9 cellular contexts compared by ENCODE assay signal in the genomic region with DNA sequence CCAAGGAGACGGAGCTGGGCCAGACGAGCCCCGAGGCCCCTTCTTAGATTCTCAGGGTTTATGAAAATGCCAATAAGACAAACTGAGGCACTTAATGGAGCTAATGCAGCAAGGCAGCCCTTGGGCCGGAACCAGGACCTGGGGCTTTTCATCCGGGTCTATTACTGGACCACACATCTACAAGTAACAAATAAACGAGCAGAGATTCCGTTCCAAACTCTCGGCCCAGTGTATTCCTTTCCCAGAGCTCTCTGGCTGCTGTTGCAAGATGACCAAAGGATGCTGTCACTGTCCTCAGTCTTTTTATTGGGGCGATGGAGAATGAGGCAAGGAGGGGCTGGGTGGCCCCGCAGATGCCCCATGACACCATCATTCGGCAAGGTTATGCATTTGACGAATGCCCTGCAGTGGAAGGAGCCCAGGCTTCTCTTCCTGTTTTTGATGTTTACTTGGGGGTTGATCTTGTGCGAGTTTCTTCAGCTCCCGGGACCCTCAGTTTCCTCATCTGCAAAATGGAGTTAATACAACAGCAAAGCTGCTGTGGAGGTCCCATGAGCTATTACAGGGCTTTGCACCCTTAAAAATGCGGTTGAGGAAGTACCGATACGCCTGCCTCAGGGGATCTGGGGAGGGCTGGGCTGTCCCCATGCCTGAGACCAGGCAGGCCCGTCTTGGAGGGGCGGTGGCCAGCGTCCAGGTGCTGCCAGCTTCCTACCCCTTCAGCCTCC. TPM values are rescaled to one million over a fixed set of nuclear protein-coding genes. Genes with fewer than 3 reads are reported as not detected.
DNase-seq lines count a peak whose midpoint lies in the region; ATAC-seq and TF ChIP-seq lines count a peak whose summit lies in the region.
"Had no signal": no experiment of that assay in that cellular context is flagged by ENCODE, and none has a peak within 500 bp of the region (broad histone marks: within the 10 kb centered on the region; RNA-seq: fewer than 3 reads in every experiment).

No MANE protein-coding gene starts in this region.

- H3K27ac Mint-ChIP-seq in nephron: no peak overlapping the region

- H3K9me3 ChIP-seq in HCT116 (ENCODE audit: control insufficient read depth in 1 of 2, insufficient read depth in 1 of 2, low read depth in 1 of 2, low read length in 2 of 2): no peaks in the 10 kb centered on the region

- peaks cover 13% of the 10 kb centered on the region for H3K4me1 Mint-ChIP-seq in nephron

- H3K9me3 Mint-ChIP-seq in nephron: peaks cover 2% of the 10 kb centered on the region

- H3K79me2 ChIP-seq in HCT116 (ENCODE audit: insufficient read depth, low read length): no peaks in the 10 kb centered on the region

- CTCF ChIA-PET in HCT116 (lab: Charles Lee): interaction anchor here (2.6 kb wide), 1 partner anchor 22 kb away, joined by 9 read pairs; no protein-coding TSS in a partner anchor

- H3K27ac ChIP-seq in HCT116 (ENCODE audit: low read depth, low read length) (peak overlapping the region; percentile 22; the same call in 1 of the 2 replicates), coronary artery (no peak overlapping the region)

- RAD21 ChIA-PET in HCT116 (lab: Charles Lee; ENCODE audit: low non-redundant PET in 1 of 2, low total read pairs in 2 of 2, uncharacterized antibody in 2 of 2, unreplicated experiment in 2 of 2): no interaction called here

- TF ChIP-seq CTCF in HCT116 (IDR thresholded peaks at IDR 0.05 in 2 of 3, conservative IDR thresholded peaks at IDR 0.05 in 1 of 3; ENCODE audit: borderline replicate concordance in 1 of 3, insufficient read depth in 1 of 3, low read depth in 2 of 3, low read length in 2 of 3): no peak
- TF ChIP-seq CTCF in coronary artery (IDR thresholded peaks at IDR 0.05): no peak
- no peak for TF ChIP-seq CTCF in nephron (IDR thresholded peaks at IDR 0.05; ENCODE audit: unreplicated experiment in 3 of 3)

- no peak overlapping the region for H3K9ac ChIP-seq in HCT116 (ENCODE audit: low read length)

- peaks cover 49% of the 10 kb centered on the region for H3K27me3 Mint-ChIP-seq in nephron (ENCODE audit: low read depth)

- H3K4me2 ChIP-seq in HCT116 (ENCODE audit: low read length): peak overlapping the region; percentile 91

- H3K4me3 ChIP-seq in HCT116 (replicated peaks in 1 of 2; ENCODE audit: low read depth in 1 of 2, low read length in 2 of 2): peak overlapping the region; percentile 47 to 60
- H3K4me3 ChIP-seq in coronary artery: peak overlapping the region; percentile 75

- H3K4me1 ChIP-seq in HCT116 (ENCODE audit: control insufficient read depth in 1 of 2, insufficient read depth in 2 of 2, low read length in 2 of 2): peaks cover 12 to 26% of the 10 kb centered on the region in 2 experiments; a peak in 3 of 4 replicates

- H4K20me1 ChIP-seq in HCT116 (ENCODE audit: insufficient read depth): no peaks in the 10 kb centered on the region

- no peak overlapping the region for H2AFZ ChIP-seq in HCT116 (ENCODE audit: low read depth, low read length, poor library complexity, severe bottlenecking)

- no peak for TF ChIP-seq POLR2A in HCT116 (IDR thresholded peaks at IDR 0.05; ENCODE audit: borderline replicate concordance, extremely low read depth, insufficient read depth, insufficient read length)

- no peak for TF ChIP-seq RAD21 in HCT116 (IDR thresholded peaks at IDR 0.05; ENCODE audit: low read depth)

- POLR2A ChIA-PET in HCT116 (lab: Charles Lee): no interaction called here

- H3K4me3 Mint-ChIP-seq in nephron: peak overlapping the region; percentile 67 to 82 (median 81)

- H3K36me3 Mint-ChIP-seq in nephron (ENCODE audit: low read depth): no peaks in the 10 kb centered on the region

- H3K36me3 ChIP-seq in HCT116 (ENCODE audit: control insufficient read depth in 1 of 2, insufficient read depth in 2 of 2, low read length in 2 of 2): no peaks in the 10 kb centered on the region

- intact Hi-C loops in HCT116 (cut with micrococcal nuclease): no loop called here

- peak; percentile 11 for DNase-seq in CD1c-positive myeloid dendritic cell (ENCODE audit: extremely low spot score)
- DNase-seq in HCT116 (ENCODE audit: low read depth, low spot score): no peak
- DNase-seq in coronary artery (ENCODE audit: low spot score): no peak
- no peak for DNase-seq in stimulated activated CD4-positive, alpha-beta T cell treated with anti-CD3 and anti-CD28 coated beads, Interleukin-4, amount 100 ng/mL, for 1 hour
- no peak for DNase-seq in activated CD4-positive, alpha-beta T cell treated with anti-CD3 and anti-CD28 coated beads, Interleukin-2, amount 50 U/mL, for 4 hours
- no peak for DNase-seq in NCI-H2081 (lab: John Stamatoyannopoulos, UW)

- peaks cover 3% of the 10 kb centered on the region; the same call in 1 of the 2 replicates for H3K27me3 ChIP-seq in HCT116 (ENCODE audit: insufficient read depth, low read length)

- ATAC-seq in HCT116 (no peak), HG02571 (IDR thresholded peaks at IDR 0.05; ENCODE audit: unreplicated experiment) (no peak)

- H3K9me2 ChIP-seq in HCT116 (ENCODE audit: insufficient read depth): no peaks in the 10 kb centered on the region

- BruUV-seq in HCT116 (replicated peaks; lab: Mats Ljungman, UMichigan): no TSS peak

TF ChIP-seq in HCT116, 20 proteins besides CTCF, POLR2A, EP300 and RAD21:
- TF ChIP-seq YY1 (IDR thresholded peaks at IDR 0.05; ENCODE audit: extremely low read depth, insufficient replicate concordance, low read depth, low read length) (no peak), EZH2phosphoT487 (IDR thresholded peaks at IDR 0.05; ENCODE audit: borderline replicate concordance) (no peak), POLR2AphosphoS5 (IDR thresholded peaks at IDR 0.05; ENCODE audit: low read depth, low read length) (no peak), CBX3 (IDR thresholded peaks at IDR 0.05; ENCODE audit: low read depth) (no peak), EZH2 (IDR thresholded peaks at IDR 0.05) (no peak), SP1 (IDR thresholded peaks at IDR 0.05; ENCODE audit: low read depth) (no peak), ZFX (IDR thresholded peaks at IDR 0.05) (no peak), ELF1 (IDR thresholded peaks at IDR 0.05; ENCODE audit: borderline replicate concordance, low read depth) (no peak), SRF (IDR thresholded peaks at IDR 0.05; ENCODE audit: low read depth) (no peak), FOSL1 (IDR thresholded peaks at IDR 0.05; ENCODE audit: low read depth) (no peak), CEBPB (IDR thresholded peaks at IDR 0.05; ENCODE audit: low read depth) (no peak), EGR1 (IDR thresholded peaks at IDR 0.05; ENCODE audit: low read depth) (no peak), TCF7L2 (IDR thresholded peaks at IDR 0.05; ENCODE audit: borderline replicate concordance, extremely low read depth, insufficient read depth, insufficient read length) (no peak)
- TF ChIP-seq, protein P1, sequence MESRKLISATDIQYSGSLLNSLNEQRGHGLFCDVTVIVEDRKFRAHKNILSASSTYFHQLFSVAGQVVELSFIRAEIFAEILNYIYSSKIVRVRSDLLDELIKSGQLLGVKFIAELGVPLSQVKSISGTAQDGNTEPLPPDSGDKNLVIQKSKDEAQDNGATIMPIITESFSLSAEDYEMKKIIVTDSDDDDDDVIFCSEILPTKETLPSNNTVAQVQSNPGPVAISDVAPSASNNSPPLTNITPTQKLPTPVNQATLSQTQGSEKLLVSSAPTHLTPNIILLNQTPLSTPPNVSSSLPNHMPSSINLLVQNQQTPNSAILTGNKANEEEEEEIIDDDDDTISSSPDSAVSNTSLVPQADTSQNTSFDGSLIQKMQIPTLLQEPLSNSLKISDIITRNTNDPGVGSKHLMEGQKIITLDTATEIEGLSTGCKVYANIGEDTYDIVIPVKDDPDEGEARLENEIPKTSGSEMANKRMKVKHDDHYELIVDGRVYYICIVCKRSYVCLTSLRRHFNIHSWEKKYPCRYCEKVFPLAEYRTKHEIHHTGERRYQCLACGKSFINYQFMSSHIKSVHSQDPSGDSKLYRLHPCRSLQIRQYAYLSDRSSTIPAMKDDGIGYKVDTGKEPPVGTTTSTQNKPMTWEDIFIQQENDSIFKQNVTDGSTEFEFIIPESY (IDR thresholded peaks at IDR 0.05; ENCODE audit: extremely low read depth, insufficient replicate concordance, low read length): no peak
- TF ChIP-seq, protein P2, sequence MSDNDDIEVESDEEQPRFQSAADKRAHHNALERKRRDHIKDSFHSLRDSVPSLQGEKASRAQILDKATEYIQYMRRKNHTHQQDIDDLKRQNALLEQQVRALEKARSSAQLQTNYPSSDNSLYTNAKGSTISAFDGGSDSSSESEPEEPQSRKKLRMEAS (IDR thresholded peaks at IDR 0.05): no peak
- TF ChIP-seq, protein P3, sequence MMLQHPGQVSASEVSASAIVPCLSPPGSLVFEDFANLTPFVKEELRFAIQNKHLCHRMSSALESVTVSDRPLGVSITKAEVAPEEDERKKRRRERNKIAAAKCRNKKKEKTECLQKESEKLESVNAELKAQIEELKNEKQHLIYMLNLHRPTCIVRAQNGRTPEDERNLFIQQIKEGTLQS (IDR thresholded peaks at IDR 0.05): no peak
TF ChIP-seq in HCT116: peak in this region for 0.

RNA-seq across cellular contexts. Expression of a gene that starts 1.1 kb away (rescaled TPM):
- 4.2 TPM for total RNA-seq in HCT116 (2021; ENCODE audit: unreplicated experiment)
- 3.3 and 4.1 TPM in 2 replicates for polyA plus RNA-seq in HCT116 (2012)

RNA-seq across cellular contexts. Expression of a gene that starts 54.8 kb away (rescaled TPM):
- total RNA-seq in HCT116 (2021; ENCODE audit: unreplicated experiment): 2.5 TPM
- 0.78 and 0.99 TPM in 2 replicates for polyA plus RNA-seq in HCT116 (2012)
- total RNA-seq: dermis microvascular lymphatic vessel endothelial cell had no signal
